ENCODE assay signal across 24 cellular contexts in genomic region chr4:175622887-175623286, GRCh38.
DNase-seq lines count a peak whose midpoint lies in the region; ATAC-seq and TF ChIP-seq lines count a peak whose summit lies in the region.
"Had no signal": no experiment of that assay in that cellular context is flagged by ENCODE, and none has a peak within 500 bp of the region (broad histone marks: within the 10 kb centered on the region; RNA-seq: fewer than 3 reads in every experiment).

No MANE protein-coding gene starts in this region.

- CTCF ChIA-PET in HCT116 (lab: Charles Lee), result no interaction called here
- CTCF ChIA-PET in WTC11 (lab: Charles Lee), result interaction anchor here (0.7 kb wide), 1 partner anchor 196 kb away, joined by 3 read pairs; no protein-coding TSS in a partner anchor

- TF ChIP-seq CTCF in HCT116 (IDR thresholded peaks at IDR 0.05 in 2 of 3, conservative IDR thresholded peaks at IDR 0.05 in 1 of 3; ENCODE audit: borderline replicate concordance in 1 of 3, insufficient read depth in 1 of 3, low read depth in 2 of 3, low read length in 2 of 3), result no peak
- TF ChIP-seq CTCF in WTC11 (IDR thresholded peaks at IDR 0.05), result no peak

- no peaks in the 10 kb centered on the region for H3K27me3 ChIP-seq in HCT116 (ENCODE audit: insufficient read depth, low read length)
- H3K27me3 ChIP-seq: hepatocyte had no signal

- no TSS peak for BruUV-seq in HCT116 (replicated peaks; lab: Mats Ljungman, UMichigan)

- no peak overlapping the region for H2AFZ ChIP-seq in HCT116 (ENCODE audit: low read depth, low read length, poor library complexity, severe bottlenecking)
- H2AFZ ChIP-seq: hepatocyte had no signal

- RAD21 ChIA-PET in HCT116 (lab: Charles Lee; ENCODE audit: low non-redundant PET in 1 of 2, low total read pairs in 2 of 2, uncharacterized antibody in 2 of 2, unreplicated experiment in 2 of 2), result no interaction called here

- ATAC-seq in HCT116, result peak; percentile 52; the same call in 1 of the 2 replicates
- peak; percentile 96 for ATAC-seq in WTC11
- no peak for ATAC-seq in GM18520 (IDR thresholded peaks at IDR 0.05; ENCODE audit: unreplicated experiment)
- no peak for ATAC-seq in GM18517 (IDR thresholded peaks at IDR 0.05; ENCODE audit: unreplicated experiment)
- no peak for ATAC-seq in HG03354 (IDR thresholded peaks at IDR 0.05; ENCODE audit: poor library complexity, severe bottlenecking, unreplicated experiment)
- no peak for ATAC-seq in HG03520 (IDR thresholded peaks at IDR 0.05; ENCODE audit: unreplicated experiment)
- ATAC-seq: activated CD8-positive, alpha-beta T cell treated with anti-CD3 and anti-CD28 coated beads, Interleukin-2, amount 10 ng/mL, durations not matched to agents 7 days and 5 days; Panc1; right cardiac atrium had no signal

- H3K9me2 ChIP-seq in HCT116 (ENCODE audit: insufficient read depth), result no peaks in the 10 kb centered on the region

- no peaks in the 10 kb centered on the region for H3K36me3 ChIP-seq in HCT116 (ENCODE audit: control insufficient read depth in 1 of 2, insufficient read depth in 2 of 2, low read length in 2 of 2)

- no peaks in the 10 kb centered on the region; the same call in 1 of the 2 replicates for H4K20me1 ChIP-seq in HCT116 (ENCODE audit: insufficient read depth)

- H3K9ac ChIP-seq in HCT116 (ENCODE audit: low read length), result no peak overlapping the region
- H3K9ac ChIP-seq: SK-N-SH had no signal

- H3K4me3 ChIP-seq in HCT116 (replicated peaks in 1 of 2; ENCODE audit: low read depth in 1 of 2, low read length in 2 of 2), result no peak overlapping the region
- H3K4me3 ChIP-seq: hepatocyte, lung had no signal

- no peaks in the 10 kb centered on the region for H3K79me2 ChIP-seq in HCT116 (ENCODE audit: insufficient read depth, low read length)
- H3K79me2 ChIP-seq: hepatocyte had no signal

- no peaks in the 10 kb centered on the region for H3K9me3 ChIP-seq in HCT116 (ENCODE audit: control insufficient read depth in 1 of 2, insufficient read depth in 1 of 2, low read depth in 1 of 2, low read length in 2 of 2)
- H3K9me3 ChIP-seq: SK-N-SH had no signal

- H3K27me3 Mint-ChIP-seq in WTC11 (ENCODE audit: low read depth), result no peaks in the 10 kb centered on the region
- H3K27me3 Mint-ChIP-seq: central memory CD8-positive, alpha-beta T cell had no signal

- POLR2A ChIA-PET in HCT116 (lab: Charles Lee) (no interaction called here), WTC11 (lab: Charles Lee) (no interaction called here)

- H3K4me2 ChIP-seq in HCT116 (ENCODE audit: low read length), result no peak overlapping the region
- H3K4me2 ChIP-seq: hepatocyte, SK-N-SH had no signal

- no peaks in the 10 kb centered on the region for H3K4me1 ChIP-seq in HCT116 (ENCODE audit: control insufficient read depth in 1 of 2, insufficient read depth in 2 of 2, low read length in 2 of 2)

- no peaks in the 10 kb centered on the region for H3K9me3 Mint-ChIP-seq in WTC11
- H3K9me3 Mint-ChIP-seq: T-helper 2 cell treated with Interferon-gamma antibody and Interleukin-4, amounts not matched to agents 5 μg/mL and 100 μg/mL, for 36 hours had no signal

- H3K27ac ChIP-seq in HCT116 (ENCODE audit: low read depth, low read length), result no peak overlapping the region
- H3K27ac ChIP-seq: hepatocyte had no signal

- no peak overlapping the region for H3K27ac Mint-ChIP-seq in WTC11
- H3K27ac Mint-ChIP-seq: activated CD8-positive, alpha-beta T cell treated with anti-CD3 and anti-CD28 coated beads, Interleukin-2, amount 10 ng/mL, durations not matched to agents 7 days and 5 days; activated naive CD4-positive, alpha-beta T cell treated with anti-CD3 and anti-CD28 coated beads for 36 hours; T-helper 2 cell treated with Interferon-gamma antibody and Interleukin-4, amounts not matched to agents 5 μg/mL and 100 μg/mL, for 36 hours had no signal

- no peaks in the 10 kb centered on the region for H3K36me3 Mint-ChIP-seq in WTC11

- TF ChIP-seq RAD21 in HCT116 (IDR thresholded peaks at IDR 0.05; ENCODE audit: low read depth), result peak; percentile 23; the same call in 1 of the 2 replicates

- no peak overlapping the region for H3K4me3 Mint-ChIP-seq in WTC11
- H3K4me3 Mint-ChIP-seq: activated CD8-positive, alpha-beta T cell treated with anti-CD3 and anti-CD28 coated beads, Interleukin-2, amount 10 ng/mL, durations not matched to agents 7 days and 5 days; activated naive CD4-positive, alpha-beta T cell treated with anti-CD3 and anti-CD28 coated beads for 36 hours; central memory CD8-positive, alpha-beta T cell; T-helper 2 cell treated with Interferon-gamma antibody and Interleukin-4, amounts not matched to agents 5 μg/mL and 100 μg/mL, for 36 hours had no signal

- no peak for TF ChIP-seq POLR2A in HCT116 (IDR thresholded peaks at IDR 0.05; ENCODE audit: borderline replicate concordance, extremely low read depth, insufficient read depth, insufficient read length)

- DNase-seq in D341Med (ENCODE audit: low spot score) (peak; percentile 26), HCT116 (ENCODE audit: low read depth, low spot score) (no peak), WTC11 (ENCODE audit: low spot score) (no peak), middle frontal gyrus (ENCODE audit: extremely low spot score, low spot score) (peak; percentile 3)
- DNase-seq: activated CD4-positive, CD25-positive, alpha-beta regulatory T cell; activated CD8-positive, alpha-beta T cell treated with anti-CD3 and anti-CD28 coated beads, Interleukin-2, amount 10 ng/mL, durations not matched to agents 7 days and 5 days; activated naive CD4-positive, alpha-beta T cell treated with anti-CD3 and anti-CD28 coated beads for 36 hours; activated T-cell treated with anti-CD3 and anti-CD28 coated beads, Interleukin-2, amount 50 U/mL, for 1 hour; anterior cingulate cortex; foreskin melanocyte; HCEC 1CT; NCI-H774; right cardiac atrium; SK-N-SH; stimulated activated CD4-positive, alpha-beta T cell treated with anti-CD3 and anti-CD28 coated beads, Interleukin-12 subunit alpha, Interleukin-12 subunit beta, amount 100 ng/mL, for 4 hours had no signal

- intact Hi-C loops in HCT116 (cut with micrococcal nuclease), result no loop called here

- H3K4me1 Mint-ChIP-seq in WTC11, result no peaks in the 10 kb centered on the region
- H3K4me1 Mint-ChIP-seq: central memory CD8-positive, alpha-beta T cell had no signal

TF ChIP-seq in HCT116, 20 proteins besides CTCF, POLR2A, EP300 and RAD21 (continues in another document):
- TF ChIP-seq EZH2 (IDR thresholded peaks at IDR 0.05) (no peak), EGR1 (IDR thresholded peaks at IDR 0.05; ENCODE audit: low read depth) (no peak), ZFX (IDR thresholded peaks at IDR 0.05) (no peak), SRF (IDR thresholded peaks at IDR 0.05; ENCODE audit: low read depth) (no peak), POLR2AphosphoS5 (IDR thresholded peaks at IDR 0.05; ENCODE audit: low read depth, low read length) (no peak), TCF7L2 (IDR thresholded peaks at IDR 0.05; ENCODE audit: borderline replicate concordance, extremely low read depth, insufficient read depth, insufficient read length) (no peak), JUND (IDR thresholded peaks at IDR 0.05) (no peak), YY1 (IDR thresholded peaks at IDR 0.05; ENCODE audit: extremely low read depth, insufficient replicate concordance, low read depth, low read length) (no peak), ELF1 (IDR thresholded peaks at IDR 0.05; ENCODE audit: borderline replicate concordance, low read depth) (no peak), SP1 (IDR thresholded peaks at IDR 0.05; ENCODE audit: low read depth) (no peak), ZNF274 (IDR thresholded peaks at IDR 0.05; ENCODE audit: low read depth, low read length) (no peak)

TF ChIP-seq in WTC11, 78 proteins besides CTCF, POLR2A, EP300 and RAD21 (continues in another document):
- no peak for TF ChIP-seq ATF2 (CRISPR knock-in tag; IDR thresholded peaks at IDR 0.05; ENCODE audit: borderline replicate concordance, low read depth)
- TF ChIP-seq, protein P1, sequence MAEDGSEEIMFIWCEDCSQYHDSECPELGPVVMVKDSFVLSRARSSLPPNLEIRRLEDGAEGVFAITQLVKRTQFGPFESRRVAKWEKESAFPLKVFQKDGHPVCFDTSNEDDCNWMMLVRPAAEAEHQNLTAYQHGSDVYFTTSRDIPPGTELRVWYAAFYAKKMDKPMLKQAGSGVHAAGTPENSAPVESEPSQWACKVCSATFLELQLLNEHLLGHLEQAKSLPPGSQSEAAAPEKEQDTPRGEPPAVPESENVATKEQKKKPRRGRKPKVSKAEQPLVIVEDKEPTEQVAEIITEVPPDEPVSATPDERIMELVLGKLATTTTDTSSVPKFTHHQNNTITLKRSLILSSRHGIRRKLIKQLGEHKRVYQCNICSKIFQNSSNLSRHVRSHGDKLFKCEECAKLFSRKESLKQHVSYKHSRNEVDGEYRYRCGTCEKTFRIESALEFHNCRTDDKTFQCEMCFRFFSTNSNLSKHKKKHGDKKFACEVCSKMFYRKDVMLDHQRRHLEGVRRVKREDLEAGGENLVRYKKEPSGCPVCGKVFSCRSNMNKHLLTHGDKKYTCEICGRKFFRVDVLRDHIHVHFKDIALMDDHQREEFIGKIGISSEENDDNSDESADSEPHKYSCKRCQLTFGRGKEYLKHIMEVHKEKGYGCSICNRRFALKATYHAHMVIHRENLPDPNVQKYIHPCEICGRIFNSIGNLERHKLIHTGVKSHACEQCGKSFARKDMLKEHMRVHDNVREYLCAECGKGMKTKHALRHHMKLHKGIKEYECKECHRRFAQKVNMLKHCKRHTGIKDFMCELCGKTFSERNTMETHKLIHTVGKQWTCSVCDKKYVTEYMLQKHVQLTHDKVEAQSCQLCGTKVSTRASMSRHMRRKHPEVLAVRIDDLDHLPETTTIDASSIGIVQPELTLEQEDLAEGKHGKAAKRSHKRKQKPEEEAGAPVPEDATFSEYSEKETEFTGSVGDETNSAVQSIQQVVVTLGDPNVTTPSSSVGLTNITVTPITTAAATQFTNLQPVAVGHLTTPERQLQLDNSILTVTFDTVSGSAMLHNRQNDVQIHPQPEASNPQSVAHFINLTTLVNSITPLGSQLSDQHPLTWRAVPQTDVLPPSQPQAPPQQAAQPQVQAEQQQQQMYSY (CRISPR knock-in tag; IDR thresholded peaks at IDR 0.05), result no peak

Comparison
In these comparisons a context has a peak if more than half of its experiments do, and no peak if none do; other contexts are left out.
1. DNase-seq: peak in D341Med (single experiment) and middle frontal gyrus (single experiment); none in HCT116 (single experiment) and WTC11 (single experiment).
2. ATAC-seq: peak in HCT116 (single experiment) and WTC11 (single experiment); none in GM18520 (single experiment), GM18517 (single experiment), HG03354 (single experiment) and HG03520 (single experiment).